ENCODE assay signal across 29 cellular contexts in the genomic region with DNA sequence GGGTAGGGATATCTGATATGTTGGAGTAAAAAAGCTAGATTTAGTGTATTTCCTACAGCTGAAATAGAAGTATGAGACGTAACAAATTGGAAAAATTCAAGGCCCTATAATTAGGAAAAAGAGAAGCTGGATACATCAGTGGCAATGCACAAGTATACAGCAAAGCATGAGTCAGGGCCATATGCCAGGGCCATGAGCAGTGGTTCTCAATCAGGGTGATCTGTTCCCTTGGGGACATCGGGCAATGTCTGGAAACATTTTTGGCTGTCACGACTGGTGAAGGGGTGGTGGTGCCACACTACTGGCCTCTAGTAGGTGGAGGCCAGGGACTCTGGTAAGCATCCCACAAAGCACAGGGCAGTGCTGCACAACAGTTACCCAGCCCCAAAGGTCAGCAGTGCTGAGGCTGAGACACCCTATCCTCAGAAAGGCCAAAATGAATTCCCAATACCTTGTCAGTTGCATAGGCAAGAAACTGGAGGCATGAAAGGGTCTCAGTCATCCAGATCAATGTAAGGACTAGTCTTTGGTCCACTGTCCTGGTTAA. TPM values are rescaled to one million over a fixed set of nuclear protein-coding genes. Genes with fewer than 3 reads are reported as not detected.
DNase-seq lines count a peak whose midpoint lies in the region; ATAC-seq lines count a peak whose summit lies in the region.
"Had no signal": no experiment of that assay in that cellular context is flagged by ENCODE, and none has a peak within 500 bp of the region (broad histone marks: within the 10 kb centered on the region; RNA-seq: fewer than 3 reads in every experiment).

No MANE protein-coding gene starts in this region.

- H3K4me3 Mint-ChIP-seq in activated T-cell treated with anti-CD3 and anti-CD28 coated beads, Interleukin-2, amount 50 U/mL, for 24 hours = no peak overlapping the region
- no peak overlapping the region for H3K4me3 Mint-ChIP-seq in activated T-helper 17 cell treated with anti-CD3 and anti-CD28 coated beads, Interleukin-2, amount 50 U/mL, for 72 hours
- H3K4me3 Mint-ChIP-seq: activated CD4-positive, alpha-beta T cell treated with anti-CD3 and anti-CD28 coated beads, Interleukin-2, amount 10 ng/mL, durations not matched to agents 7 days and 5 days; activated naive CD8-positive, alpha-beta T cell; IgD-negative memory B cell; natural killer cell treated with Interleukin-12 subunit alpha and Interleukin-12 subunit beta and Interleukin-15 and Interleukin-18, amount 100 ng/mL, for 72 hours; stimulated activated naive CD8-positive, alpha-beta T cell treated with anti-CD3 and anti-CD28 coated beads, Interleukin-15, Interleukin-2, amounts not matched to agents 100 ng/mL and 50 ng/mL, for 24 hours; T-helper 2 cell treated with Interferon-gamma antibody and Interleukin-4, amounts not matched to agents 5 μg/mL and 100 μg/mL, for 36 hours had no signal

- no peaks in the 10 kb centered on the region for H3K27me3 ChIP-seq in subcutaneous abdominal adipose tissue (ENCODE audit: control insufficient read depth in 5 of 5, insufficient read depth in 4 of 5, low read length in 5 of 5)
- H3K27me3 ChIP-seq in effector memory CD4-positive, alpha-beta T cell (replicated peaks; ENCODE audit: control insufficient read depth, insufficient read depth, low read length, poor library complexity, severe bottlenecking) = no peaks in the 10 kb centered on the region
- H3K27me3 ChIP-seq: foreskin keratinocyte, pancreas, sigmoid colon, transverse colon had no signal

- H3K27me3 Mint-ChIP-seq in activated T-cell treated with anti-CD3 and anti-CD28 coated beads, Interleukin-2, amount 50 U/mL, for 24 hours = no peaks in the 10 kb centered on the region
- no peaks in the 10 kb centered on the region for H3K27me3 Mint-ChIP-seq in activated T-helper 17 cell treated with anti-CD3 and anti-CD28 coated beads, Interleukin-2, amount 50 U/mL, for 72 hours
- H3K27me3 Mint-ChIP-seq: activated CD4-positive, alpha-beta T cell treated with anti-CD3 and anti-CD28 coated beads, Interleukin-2, amount 10 ng/mL, durations not matched to agents 7 days and 5 days; activated naive CD8-positive, alpha-beta T cell; IgD-negative memory B cell; natural killer cell treated with Interleukin-12 subunit alpha and Interleukin-12 subunit beta and Interleukin-15 and Interleukin-18, amount 100 ng/mL, for 72 hours; stimulated activated naive CD8-positive, alpha-beta T cell treated with anti-CD3 and anti-CD28 coated beads, Interleukin-15, Interleukin-2, amounts not matched to agents 100 ng/mL and 50 ng/mL, for 24 hours had no signal

- peak overlapping the region; percentile 57 for H3K27ac ChIP-seq in subcutaneous abdominal adipose tissue (ENCODE audit: low read depth, low read length)
- no peak overlapping the region for H3K27ac ChIP-seq in effector memory CD4-positive, alpha-beta T cell (ENCODE audit: insufficient read depth, low read length, poor library complexity, severe bottlenecking)
- H3K27ac ChIP-seq: foreskin keratinocyte, transverse colon, VCaP had no signal

- peak overlapping the region; percentile 4 for H3K27ac Mint-ChIP-seq in activated T-cell treated with anti-CD3 and anti-CD28 coated beads, Interleukin-2, amount 50 U/mL, for 24 hours
- no peak overlapping the region for H3K27ac Mint-ChIP-seq in activated T-helper 17 cell treated with anti-CD3 and anti-CD28 coated beads, Interleukin-2, amount 50 U/mL, for 72 hours
- H3K27ac Mint-ChIP-seq: activated CD4-positive, alpha-beta T cell treated with anti-CD3 and anti-CD28 coated beads, Interleukin-2, amount 10 ng/mL, durations not matched to agents 7 days and 5 days; activated naive CD8-positive, alpha-beta T cell; natural killer cell treated with Interleukin-12 subunit alpha and Interleukin-12 subunit beta and Interleukin-15 and Interleukin-18, amount 100 ng/mL, for 72 hours; stimulated activated naive CD8-positive, alpha-beta T cell treated with anti-CD3 and anti-CD28 coated beads, Interleukin-15, Interleukin-2, amounts not matched to agents 100 ng/mL and 50 ng/mL, for 24 hours; T-helper 2 cell treated with Interferon-gamma antibody and Interleukin-4, amounts not matched to agents 5 μg/mL and 100 μg/mL, for 36 hours had no signal

- peaks cover 10% of the 10 kb centered on the region for H3K36me3 Mint-ChIP-seq in activated T-cell treated with anti-CD3 and anti-CD28 coated beads, Interleukin-2, amount 50 U/mL, for 24 hours (ENCODE audit: low read depth)
- H3K36me3 Mint-ChIP-seq in activated T-helper 17 cell treated with anti-CD3 and anti-CD28 coated beads, Interleukin-2, amount 50 U/mL, for 72 hours (ENCODE audit: low read depth) = peaks cover 93% of the 10 kb centered on the region
- H3K36me3 Mint-ChIP-seq: activated naive CD8-positive, alpha-beta T cell; natural killer cell treated with Interleukin-12 subunit alpha and Interleukin-12 subunit beta and Interleukin-15 and Interleukin-18, amount 100 ng/mL, for 72 hours had no signal

- peaks cover 23% of the 10 kb centered on the region for H3K4me1 Mint-ChIP-seq in activated T-cell treated with anti-CD3 and anti-CD28 coated beads, Interleukin-2, amount 50 U/mL, for 24 hours (ENCODE audit: low read depth)
- peaks cover 16% of the 10 kb centered on the region for H3K4me1 Mint-ChIP-seq in activated T-helper 17 cell treated with anti-CD3 and anti-CD28 coated beads, Interleukin-2, amount 50 U/mL, for 72 hours

- H3K9me3 ChIP-seq in subcutaneous abdominal adipose tissue (ENCODE audit: control insufficient read depth in 5 of 5, low read length in 5 of 5) = no peaks in the 10 kb centered on the region
- no peaks in the 10 kb centered on the region for H3K9me3 ChIP-seq in effector memory CD4-positive, alpha-beta T cell (ENCODE audit: control insufficient read depth, low read length)
- H3K9me3 ChIP-seq: pancreas, sigmoid colon, transverse colon had no signal

- H3K4me1 ChIP-seq in subcutaneous abdominal adipose tissue (ENCODE audit: control insufficient read depth in 5 of 5, insufficient read depth in 5 of 5, low read length in 5 of 5) = peaks cover 0 to 59% (median 28%) of the 10 kb centered on the region in 5 donors
- no peaks in the 10 kb centered on the region for H3K4me1 ChIP-seq in effector memory CD4-positive, alpha-beta T cell (ENCODE audit: control insufficient read depth, insufficient read depth, low read length, poor library complexity, severe bottlenecking)
- H3K4me1 ChIP-seq: foreskin keratinocyte had no signal

- no peak overlapping the region for H3K4me3 ChIP-seq in subcutaneous abdominal adipose tissue (ENCODE audit: low read depth in 1 of 5, low read length in 5 of 5)
- H3K4me3 ChIP-seq in effector memory CD4-positive, alpha-beta T cell (ENCODE audit: insufficient read depth, low read depth, low read length, poor library complexity, severe bottlenecking) = no peak overlapping the region
- H3K4me3 ChIP-seq: pancreas, sigmoid colon, transverse colon had no signal

- DNase-seq in activated T-cell treated with anti-CD3 and anti-CD28 coated beads, Interleukin-2, amount 50 U/mL, for 24 hours = no peak
- no peak for DNase-seq in activated T-cell treated with anti-CD3 and anti-CD28 coated beads for 4 hours
- DNase-seq in left lobe of liver (ENCODE audit: low spot score) = peak; percentile 74
- no peak for DNase-seq in effector memory CD4-positive, alpha-beta T cell
- DNase-seq in DMS53 (lab: John Stamatoyannopoulos, UW) = no peak
- DNase-seq: 8988T; activated CD4-positive, alpha-beta T cell treated with anti-CD3 and anti-CD28 coated beads, Interleukin-2, amount 10 ng/mL, durations not matched to agents 7 days and 5 days; aorta; erythroblast; H7; left colon; midbrain; NCI-H1105; NCI-H1930; NCI-H226; NCI-H774; pancreas; sigmoid colon; transverse colon had no signal

- peak overlapping the region in 1 of 5 donors; percentile 23 for H3K9ac ChIP-seq in subcutaneous abdominal adipose tissue (ENCODE audit: low read length in 5 of 5)

- peak; percentile 17 for ATAC-seq in activated T-helper 17 cell treated with anti-CD3 and anti-CD28 coated beads, Interleukin-2, amount 50 U/mL, for 72 hours (replicated peaks)
- ATAC-seq in left lobe of liver = peak; percentile 62
- no peak for ATAC-seq in HG02678 (IDR thresholded peaks at IDR 0.05; ENCODE audit: unreplicated experiment)
- ATAC-seq: foreskin keratinocyte; natural killer cell treated with Interleukin-12 subunit alpha and Interleukin-12 subunit beta and Interleukin-15 and Interleukin-18, amount 100 ng/mL, for 72 hours; pancreas had no signal

- H3K36me3 ChIP-seq in subcutaneous abdominal adipose tissue (ENCODE audit: control insufficient read depth in 5 of 5, insufficient read depth in 5 of 5, low read length in 5 of 5) = peaks cover 22 to 83% (median 57%) of the 10 kb centered on the region in 5 donors
- peaks cover 17% of the 10 kb centered on the region for H3K36me3 ChIP-seq in effector memory CD4-positive, alpha-beta T cell (ENCODE audit: control insufficient read depth, insufficient read depth, low read length)

- H3K9me3 Mint-ChIP-seq in activated T-cell treated with anti-CD3 and anti-CD28 coated beads, Interleukin-2, amount 50 U/mL, for 24 hours = no peaks in the 10 kb centered on the region
- no peaks in the 10 kb centered on the region for H3K9me3 Mint-ChIP-seq in activated T-helper 17 cell treated with anti-CD3 and anti-CD28 coated beads, Interleukin-2, amount 50 U/mL, for 72 hours
- H3K9me3 Mint-ChIP-seq: activated CD4-positive, alpha-beta T cell treated with anti-CD3 and anti-CD28 coated beads, Interleukin-2, amount 10 ng/mL, durations not matched to agents 7 days and 5 days; IgD-negative memory B cell; natural killer cell treated with Interleukin-12 subunit alpha and Interleukin-12 subunit beta and Interleukin-15 and Interleukin-18, amount 100 ng/mL, for 72 hours; stimulated activated naive CD8-positive, alpha-beta T cell treated with anti-CD3 and anti-CD28 coated beads, Interleukin-15, Interleukin-2, amounts not matched to agents 100 ng/mL and 50 ng/mL, for 24 hours; T-helper 2 cell treated with Interferon-gamma antibody and Interleukin-4, amounts not matched to agents 5 μg/mL and 100 μg/mL, for 36 hours had no signal

RNA-seq across cellular contexts. Expression of gene NAP1L5, which starts 36.8 kb away (rescaled TPM):
- 1 to 10 TPM; 2.0 to 4.1 TPM for total RNA-seq in activated T-helper 17 cell treated with anti-CD3 and anti-CD28 coated beads, Interleukin-2, amount 50 U/mL, for 72 hours
- total RNA-seq in left lobe of liver = 1.2 TPM
